Comparison of ENCODE assay signal across 30 cellular contexts in the genomic region with DNA sequence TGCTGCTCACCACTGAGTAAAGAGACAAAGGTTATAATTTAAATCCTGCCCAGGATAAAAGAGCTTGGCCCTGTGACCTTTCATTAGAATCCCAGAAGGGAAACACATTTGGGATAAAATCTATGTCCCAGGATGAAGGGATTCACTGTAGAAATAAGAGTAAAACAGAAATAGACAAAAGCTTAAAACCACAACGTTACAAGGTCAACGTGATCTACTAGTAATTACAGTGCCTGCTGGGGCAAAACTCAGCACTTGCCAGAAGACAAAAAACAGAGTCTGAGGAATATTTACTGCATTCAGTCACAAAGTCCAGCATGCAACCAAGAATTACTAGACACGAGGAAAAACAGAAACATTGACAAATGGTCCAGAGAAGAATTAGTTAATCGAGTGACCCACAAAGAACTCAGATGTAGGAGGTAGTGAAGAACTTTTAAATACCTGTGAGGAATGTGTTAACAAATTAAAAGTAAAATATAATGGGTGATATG.
"Had no signal": no experiment of that assay in that cellular context is flagged by ENCODE, and none has a peak within 500 bp of the region (broad histone marks: within the 10 kb centered on the region; RNA-seq: fewer than 3 reads in every experiment).

No MANE protein-coding gene starts in this region.

- H3K4me1 ChIP-seq: adrenal gland, ascending aorta, body of pancreas, breast epithelium had no signal

- H3K4me3 ChIP-seq: adrenal gland, ascending aorta, body of pancreas, breast epithelium, cardiac muscle cell had no signal

- H3K27ac ChIP-seq: adrenal gland, ascending aorta, body of pancreas, brain microvascular endothelial cell, breast epithelium, cardiac muscle cell had no signal

- DNase-seq: activated effector memory CD4-positive, alpha-beta T cell treated with anti-CD3 and anti-CD28 coated beads, Interleukin-2, amount 50 U/mL, for 16 hours; activated effector memory CD4-positive, alpha-beta T cell treated with Interleukin-2 at 50 U/mL for 16 hours; activated gamma-delta T cell; activated gamma-delta T cell treated with Interleukin-2 at 50 U/mL for 16 hours; activated naive CD4-positive, alpha-beta T cell; activated naive CD4-positive, alpha-beta T cell treated with anti-CD3 and anti-CD28 coated beads for 36 hours; activated naive CD4-positive, alpha-beta T cell treated with anti-CD3 and anti-CD28 coated beads, Interleukin-2, amount 10 ng/mL, durations not matched to agents 7 days and 5 days; activated naive CD4-positive, alpha-beta T cell treated with anti-CD3 and anti-CD28 coated beads, Interleukin-2, amount 50 U/mL, for 16 hours; activated naive CD4-positive, alpha-beta T cell treated with Interleukin-2 at 50 U/mL for 16 hours; activated naive CD8-positive, alpha-beta T cell treated with anti-CD3 and anti-CD28 coated beads for 36 hours; activated naive CD8-positive, alpha-beta T cell treated with anti-CD3 and anti-CD28 coated beads, Interleukin-2, amount 10 ng/mL, durations not matched to agents 7 days and 5 days; activated naive CD8-positive, alpha-beta T cell treated with anti-CD3 and anti-CD28 coated beads, Interleukin-2, amount 50 U/mL, for 24 hours; activated T-cell treated with anti-CD3 and anti-CD28 coated beads, Interleukin-2, amount 50 U/mL, for 1 hour; activated T-cell treated with anti-CD3 and anti-CD28 coated beads, Interleukin-2, amount 50 U/mL, for 24 hours; activated T-cell treated with anti-CD3 and anti-CD28 coated beads, Interleukin-2, amount 50 U/mL, for 4 hours; activated T-cell treated with anti-CD3 and anti-CD28 coated beads, Interleukin-2, amount 50 U/mL, for 48 hours; activated T-cell treated with anti-CD3 and anti-CD28 coated beads, Interleukin-2, amount 50 U/mL, for 72 hours; adrenal gland; amniotic stem cell; amygdala; anterior cingulate cortex; aorta; body of pancreas; brain microvascular endothelial cell; caudate nucleus; central memory CD4-positive, alpha-beta T cell; cerebellar nuclear complex had no signal

- H3K36me3 ChIP-seq: adrenal gland, ascending aorta, brain microvascular endothelial cell, breast epithelium, cardiac muscle cell had no signal

- H3K9me3 ChIP-seq: ascending aorta, body of pancreas, breast epithelium had no signal
